ENCODE assay signal across 9 cellular contexts in the genomic region with DNA sequence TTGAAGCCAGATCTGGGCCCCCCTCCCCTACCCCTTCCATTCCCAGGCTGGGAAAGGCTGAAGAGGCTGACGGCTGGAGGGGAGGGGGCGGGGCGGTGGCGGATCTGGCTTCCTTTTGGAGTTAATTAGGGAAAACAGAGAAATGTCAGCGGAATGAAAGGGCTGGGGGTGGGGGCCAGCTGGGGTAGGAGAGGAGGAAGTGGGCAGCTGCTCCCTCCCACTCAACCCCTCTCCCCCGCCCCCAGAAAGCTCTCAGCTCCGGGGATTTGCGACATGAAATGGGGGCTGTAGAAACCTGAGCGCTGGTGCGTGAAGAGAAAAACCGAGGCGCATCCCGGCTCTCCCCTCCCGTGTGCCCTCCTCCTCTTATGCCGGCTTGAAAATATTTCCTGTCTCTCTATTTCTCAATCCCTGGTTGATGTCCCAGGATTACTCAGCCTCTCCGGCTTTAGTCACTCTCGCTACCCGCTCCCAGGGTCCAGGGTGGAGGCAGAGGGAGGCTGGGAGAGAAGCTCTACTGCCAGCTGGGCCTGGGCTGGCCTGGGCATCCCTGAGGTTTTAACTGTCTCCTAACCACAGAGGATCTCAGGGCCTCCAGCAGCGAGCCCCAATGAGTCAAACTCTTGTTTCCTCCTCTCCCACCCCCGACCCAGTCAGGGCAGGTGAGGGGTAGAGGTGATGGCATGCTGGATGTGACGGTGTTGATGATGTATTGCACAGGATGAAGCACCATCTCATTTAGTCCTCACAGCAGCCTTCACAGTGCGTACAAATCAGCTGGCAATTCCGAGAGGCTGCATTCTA. TPM values are rescaled to one million over a fixed set of nuclear protein-coding genes. Genes with fewer than 3 reads are reported as not detected.
DNase-seq lines count a peak whose midpoint lies in the region; ATAC-seq and TF ChIP-seq lines count a peak whose summit lies in the region.
"Had no signal": no experiment of that assay in that cellular context is flagged by ENCODE, and none has a peak within 500 bp of the region (broad histone marks: within the 10 kb centered on the region; RNA-seq: fewer than 3 reads in every experiment).

No MANE protein-coding gene starts in this region.

- no peak overlapping the region for H3K4me3 Mint-ChIP-seq in T-cell

- DNase-seq in GM10248 (ENCODE audit: extremely low spot score) (peak; percentile 38), MV-4-11 (lab: John Stamatoyannopoulos, UW) (peak; percentile 93), astrocyte of the cerebellum (ENCODE audit: low read depth) (peak; percentile 81), NCI-H2196 treated with DMSO at 0.1 percent for 48 hours (lab: John Stamatoyannopoulos, UW; ENCODE audit: unreplicated experiment) (no peak), DMS153 (lab: John Stamatoyannopoulos, UW) (no peak), T-cell (no peak)
- peak; percentile 36 for DNase-seq in stimulated activated CD8-positive, alpha-beta memory T cell treated with anti-CD3 and anti-CD28 coated beads, Interleukin-4, amount 100 ng/mL, for 48 hours

- no peak for ATAC-seq in T-cell (replicated peaks in 1 of 4)

- peaks cover 10% of the 10 kb centered on the region for H3K36me3 ChIP-seq in iPS-18a (ENCODE audit: control insufficient read depth, low read depth, low read length)

- H3K4me3 ChIP-seq in astrocyte of the cerebellum (ENCODE audit: low read depth, low read length) (no peak overlapping the region), iPS-18a (ENCODE audit: low read length) (peak overlapping the region; percentile 44)

- H3K4me1 ChIP-seq in iPS-18a (ENCODE audit: control insufficient read depth, low read depth, low read length), result peaks cover 21% of the 10 kb centered on the region

- no peaks in the 10 kb centered on the region for H3K9me3 ChIP-seq in iPS-18a (ENCODE audit: control insufficient read depth, low read depth, low read length)

- POLR2A ChIA-PET in GM10248 (lab: Yijun Ruan, JAX), result interaction anchor here (0.6 kb wide), 1 partner anchor 19 kb away, joined by 3 read pairs; no protein-coding TSS in a partner anchor
- POLR2A ChIA-PET in T-cell (lab: Charles Lee), result interaction anchor here in 1 of 2 donors (0.6 kb wide), 1 partner anchor 80 kb away, joined by 3 read pairs; no protein-coding TSS in a partner anchor

- H3K27ac ChIP-seq in iPS-18a (ENCODE audit: low read length), result no peak overlapping the region
- H3K27ac ChIP-seq: VCaP had no signal

- H3K27ac Mint-ChIP-seq in T-cell, result peak overlapping the region in 1 of 2 donors; percentile 46

- TF ChIP-seq CTCF in GM10248 (IDR thresholded peaks at IDR 0.05; ENCODE audit: control extremely low read depth, extremely low read depth, low read depth, missing control alignments) (no peak), astrocyte of the cerebellum (IDR thresholded peaks at IDR 0.05; ENCODE audit: low read depth, low read length, missing control alignments) (no peak)

- in situ Hi-C loops in astrocyte of the cerebellum (cut with HindIII; ENCODE audit: low sequenced_read_pairs), result no loop called here

- peaks cover 14 to 23% (median 20%) of the 10 kb centered on the region in 3 donors for H3K4me1 Mint-ChIP-seq in T-cell

- no peaks in the 10 kb centered on the region for H3K27me3 ChIP-seq in iPS-18a (ENCODE audit: control insufficient read depth, insufficient read depth, low read length)

- CTCF ChIA-PET in GM10248 (lab: Yijun Ruan, JAX) (interaction anchor here (0.7 to 14.8 kb wide), 19 partner anchors 9 to 180 kb away, joined by 3 to 214 read pairs (median 4); partner anchors contain the start of genes DIAPH1, PCDHGA1, PCDHGA10 and PCDHGA11), T-cell (lab: Charles Lee) (interaction anchor here (0.6 to 2.2 kb wide), 3 partner anchors 14 to 55 kb away, joined by 3 to 5 read pairs (median 4); no protein-coding TSS in a partner anchor)

- H3K36me3 Mint-ChIP-seq in T-cell, result no peaks in the 10 kb centered on the region

- peaks cover 0 to 6% of the 10 kb centered on the region in 2 donors for H3K27me3 Mint-ChIP-seq in T-cell

- peak overlapping the region; percentile 39 for H3K9ac ChIP-seq in iPS-18a (ENCODE audit: low read length)

- H3K9me3 Mint-ChIP-seq in T-cell, result no peaks in the 10 kb centered on the region

RNA-seq across cellular contexts. Expression of gene PCDHGC5, which starts 20.1 kb away (rescaled TPM):
- total RNA-seq in T-cell, result not detected

RNA-seq across cellular contexts. Expression of gene PCDHGC4, which starts 24.2 kb away (rescaled TPM):
- total RNA-seq in T-cell, result under 1 TPM in 2 of 5 donors, not detected in 3; 0.18 to 0.51 TPM

RNA-seq across cellular contexts. Expression of gene PCDHGC3, which starts 33.2 kb away (rescaled TPM):
- under 1 TPM in 4 of 5 donors, not detected in 1; 0.12 to 0.30 (median 0.24) TPM for total RNA-seq in T-cell

Comparison
In these comparisons a context has a peak if more than half of its experiments do, and no peak if none do; other contexts are left out.
1. DNase-seq: peak in GM10248 (single experiment), MV-4-11 (single experiment), astrocyte of the cerebellum (single experiment) and stimulated activated CD8-positive, alpha-beta memory T cell treated with anti-CD3 and anti-CD28 coated beads, Interleukin-4, amount 100 ng/mL, for 48 hours (single experiment); none in NCI-H2196 treated with DMSO at 0.1 percent for 48 hours (single experiment), DMS153 (single experiment) and T-cell (0 of 34).